ENCODE assay signal across 9 cellular contexts in genomic region chr11:61701298-61701993, GRCh38. TPM values are rescaled to one million over a fixed set of nuclear protein-coding genes. Genes with fewer than 3 reads are reported as not detected.
DNase-seq lines count a peak whose midpoint lies in the region; ATAC-seq, FAIRE-seq and TF ChIP-seq lines count a peak whose summit lies in the region.
"Had no signal": no experiment of that assay in that cellular context is flagged by ENCODE, and none has a peak within 500 bp of the region (broad histone marks: within the 10 kb centered on the region; RNA-seq: fewer than 3 reads in every experiment).

No MANE protein-coding gene starts in this region.

- no peak for ATAC-seq in HG03045 (IDR thresholded peaks at IDR 0.05; ENCODE audit: unreplicated experiment)

- H2BK12ac ChIP-seq in neuronal stem cell (ENCODE audit: low read length), result no peak overlapping the region

- H3K9ac ChIP-seq in neuronal stem cell (ENCODE audit: low read depth, low read length, poor library complexity), result peak overlapping the region; percentile 38

- no peaks in the 10 kb centered on the region for H3K36me3 ChIP-seq in neuronal stem cell (replicated peaks in 1 of 2; ENCODE audit: control insufficient read depth in 2 of 2, insufficient read depth in 2 of 2, low read length in 2 of 2)

- WGBS in neuronal stem cell (ENCODE audit: extremely low coverage in 2 of 2, insufficient read length in 2 of 2, insufficient replicate concordance in 1 of 2), 2 donors, result no CpG with 5 or more reads among the region's 16 CpGs

- H2BK120ac ChIP-seq in neuronal stem cell (ENCODE audit: low read depth, low read length), result peak overlapping the region; percentile 1

- no peak for FAIRE-seq in HTR-8/SVneo (lab: Jason Lieb, UNC)

- H4K8ac ChIP-seq in neuronal stem cell (ENCODE audit: low read depth, low read length), result no peak overlapping the region

- TF ChIP-seq CTCF in GM12864 (IDR thresholded peaks at IDR 0.05; ENCODE audit: low read depth, low read length, missing control alignments) (peak; percentile 30), dorsolateral prefrontal cortex (IDR thresholded peaks at IDR 0.05 in 54 of 56, conservative IDR thresholded peaks at IDR 0.05 in 2 of 56; ENCODE audit: low read depth in 1 of 56, partially characterized antibody in 56 of 56) (peak in 33 of 56 donors; percentile 12 to 46 (median 28))

- no peaks in the 10 kb centered on the region for H3K79me1 ChIP-seq in neuronal stem cell (ENCODE audit: low read depth, low read length)

- H3K14ac ChIP-seq in neuronal stem cell (ENCODE audit: low read length), result no peak overlapping the region

- intact Hi-C loops in dorsolateral prefrontal cortex (cut with DNase I), result no loop called here

- H3K9me3 ChIP-seq in neuronal stem cell (replicated peaks in 1 of 2; ENCODE audit: control insufficient read depth in 2 of 2, insufficient read depth in 1 of 2, low read depth in 1 of 2, low read length in 2 of 2), result no peaks in the 10 kb centered on the region

- DNase-seq in GM12864 (ENCODE audit: low read depth) (no peak), NCI-H345 (lab: John Stamatoyannopoulos, UW) (peak; percentile 75), dorsolateral prefrontal cortex (peak in 2 of 10 donors; percentile 42 to 61), neuronal stem cell (ENCODE audit: low spot score) (no peak), HTR-8/SVneo (ENCODE audit: insufficient read length, low spot score) (no peak)
- no peak for DNase-seq in activated CD4-positive, alpha-beta T cell treated with anti-CD3 and anti-CD28 coated beads, Interleukin-2, amount 50 U/mL, for 1 hour
- DNase-seq in activated CD4-positive, alpha-beta T cell treated with anti-CD3 and anti-CD28 coated beads for 1 hour, result no peak

- H3K27ac ChIP-seq in dorsolateral prefrontal cortex (peak overlapping the region in 42 of 59 donors; percentile 1 to 90 (median 58)), neuronal stem cell (replicated peaks; ENCODE audit: low read length) (no peak overlapping the region)

- H2AK5ac ChIP-seq in neuronal stem cell (ENCODE audit: low read depth, low read length), result peak overlapping the region; percentile 67

- H3K4me2 ChIP-seq in neuronal stem cell (ENCODE audit: insufficient read depth, low read length, poor library complexity, severe bottlenecking), result no peak overlapping the region

- no peak overlapping the region for H2BK15ac ChIP-seq in neuronal stem cell (ENCODE audit: low read length)

- no peak overlapping the region for H4K91ac ChIP-seq in neuronal stem cell (ENCODE audit: low read depth, low read length, poor library complexity)

- no peaks in the 10 kb centered on the region for H3K27me3 ChIP-seq in dorsolateral prefrontal cortex
- H3K27me3 ChIP-seq in neuronal stem cell (ENCODE audit: control insufficient read depth in 3 of 3, insufficient read depth in 3 of 3, low read depth in 1 of 3, low read length in 3 of 3), result no peaks in the 10 kb centered on the region

- peak overlapping the region; percentile 86 for H2AFZ ChIP-seq in neuronal stem cell (ENCODE audit: low read length)

- H3K4ac ChIP-seq in neuronal stem cell (ENCODE audit: low read length), result no peak overlapping the region

- H3K4me3 ChIP-seq in GM12864 (ENCODE audit: low read depth, low read length) (no peak overlapping the region), dorsolateral prefrontal cortex (no peak overlapping the region), neuronal stem cell (ENCODE audit: low read length in 2 of 2) (no peak overlapping the region)
- H3K4me3 ChIP-seq: lung had no signal

- H3K4me1 ChIP-seq in neuronal stem cell (ENCODE audit: control insufficient read depth in 2 of 2, insufficient read depth in 1 of 2, low read depth in 1 of 2, low read length in 2 of 2), result peaks cover 2 to 7% of the 10 kb centered on the region in 2 donors

- no peak overlapping the region for H2BK5ac ChIP-seq in neuronal stem cell (ENCODE audit: low read length)

- peak overlapping the region; percentile 80 for H3K18ac ChIP-seq in neuronal stem cell (ENCODE audit: low read length)

- H3K23ac ChIP-seq in neuronal stem cell (ENCODE audit: low read depth, low read length, poor library complexity), result no peak overlapping the region

RNA-seq across cellular contexts. Expression of gene DAGLA, which starts 21.3 kb away (rescaled TPM):
- 10 to 100 TPM; 12.9 to 58.9 (median 36.2) TPM for total RNA-seq in dorsolateral prefrontal cortex
- polyA plus RNA-seq in neuronal stem cell (2013, experiment 1 of 2), result 3.7 TPM
- polyA plus RNA-seq in neuronal stem cell (2013, experiment 2 of 2), result 3.5 TPM

RNA-seq across cellular contexts. Expression of gene MYRF, which starts 51.0 kb away (rescaled TPM):
- total RNA-seq in dorsolateral prefrontal cortex, result 100 to 1,000 TPM in 87 of 120 experiments, 10 to 100 TPM in 33; 23.0 to 708 (median 141) TPM
- polyA plus RNA-seq in neuronal stem cell (2013, experiment 1 of 2), result 5.7 TPM
- 6.0 TPM for polyA plus RNA-seq in neuronal stem cell (2013, experiment 2 of 2)
